Comparison of ENCODE assay signal across 10 cellular contexts in genomic region chr19:34336781-34337271, GRCh38. TPM values are rescaled to one million over a fixed set of nuclear protein-coding genes. Genes with fewer than 3 reads are reported as not detected.
A peak's percentile ranks its signal among the peaks of the same experiment; 100 is the strongest.
DNase-seq lines count a peak whose midpoint lies in the region; ATAC-seq and TF ChIP-seq lines count a peak whose summit lies in the region.
"Had no signal": no experiment of that assay in that cellular context is flagged by ENCODE, and none has a peak within 500 bp of the region (broad histone marks: within the 10 kb centered on the region; RNA-seq: fewer than 3 reads in every experiment).

No MANE protein-coding gene starts in this region.

- H3K27ac Mint-ChIP-seq in CD4-positive, alpha-beta memory T cell: peak overlapping the region in 6 of 7 donors; percentile 10 to 80 (median 64)
- peak overlapping the region in 3 of 6 donors; percentile 14 to 79 (median 15) for H3K27ac Mint-ChIP-seq in naive B cell

- H3K4me1 ChIP-seq in CD4-positive, alpha-beta memory T cell (ENCODE audit: insufficient read depth, low read length): peaks cover 11% of the 10 kb centered on the region
- H3K4me1 ChIP-seq in GM23248 (ENCODE audit: insufficient read depth): 0 out of 2 replicates have a peak, but pooled peaks cover 3% of the 10 kb centered on the region
- H3K4me1 ChIP-seq in colonic mucosa: no peaks in the 10 kb centered on the region
- H3K4me1 ChIP-seq: SJSA1 had no signal

- CTCF ChIA-PET in CD4-positive, alpha-beta memory T cell (lab: Charles Lee; ENCODE audit: partially characterized antibody): interaction anchor here (1.0 to 3.8 kb wide), 9 partner anchors 10 to 160 kb away, joined by 3 to 18 read pairs (median 6); no protein-coding TSS in a partner anchor

- no peaks in the 10 kb centered on the region for H3K27me3 Mint-ChIP-seq in CD4-positive, alpha-beta memory T cell
- no peaks in the 10 kb centered on the region for H3K27me3 Mint-ChIP-seq in naive B cell

- no peaks in the 10 kb centered on the region for H3K79me2 ChIP-seq in GM23248 (ENCODE audit: insufficient read depth)

- ATAC-seq in naive B cell (ENCODE audit: low read depth in 2 of 2) (peak; percentile 40), HG02763 (IDR thresholded peaks at IDR 0.05; ENCODE audit: unreplicated experiment) (no peak), HG03342 (IDR thresholded peaks at IDR 0.05; ENCODE audit: unreplicated experiment) (no peak), GM21360 (IDR thresholded peaks at IDR 0.05; ENCODE audit: unreplicated experiment) (no peak)

- no peak overlapping the region for H3K4me3 ChIP-seq in CD4-positive, alpha-beta memory T cell (ENCODE audit: low read length in 2 of 2)
- no peak overlapping the region for H3K4me3 ChIP-seq in GM23248
- no peak overlapping the region for H3K4me3 ChIP-seq in colonic mucosa
- H3K4me3 ChIP-seq: SJSA1, skin epidermis had no signal

- no peaks in the 10 kb centered on the region for H3K9me3 ChIP-seq in CD4-positive, alpha-beta memory T cell (ENCODE audit: control insufficient read depth in 1 of 2, low read length in 2 of 2)
- H3K9me3 ChIP-seq in GM23248 (ENCODE audit: low read depth) (no peaks in the 10 kb centered on the region), colonic mucosa (no peaks in the 10 kb centered on the region)
- H3K9me3 ChIP-seq: SJSA1 had no signal

- intact Hi-C loops in CD4-positive, alpha-beta memory T cell (cut with micrococcal nuclease): loop anchor here (2.0 kb wide), 4 partner anchors 14 to 94 kb away; partner anchors contain the start of gene GARRE1
- intact Hi-C loops in colonic mucosa (cut with DNase I): loop anchor here (5.0 kb wide), 1 partner anchor 100 kb away; no protein-coding TSS in a partner anchor

- H3K36me3 ChIP-seq in CD4-positive, alpha-beta memory T cell (ENCODE audit: insufficient read depth, low read length): peaks cover 51% of the 10 kb centered on the region
- H3K36me3 ChIP-seq in GM23248 (ENCODE audit: low read depth) (peaks cover 28% of the 10 kb centered on the region), colonic mucosa (peaks cover 9% of the 10 kb centered on the region)

- H3K36me3 Mint-ChIP-seq in CD4-positive, alpha-beta memory T cell: peaks cover 44 to 55% of the 10 kb centered on the region in 2 donors
- H3K36me3 Mint-ChIP-seq in naive B cell: peaks cover 18 to 27% of the 10 kb centered on the region in 2 donors

- in situ Hi-C loops in GM23248 (cut with MboI): loop anchor here (25.0 kb wide), 1 partner anchor 550 kb away; the partner anchor contains the start of gene KCTD15
- in situ Hi-C loops in SK-MEL-5 (cut with HindIII; ENCODE audit: low pct_unique_long_range_greater_than_20kb, low sequenced_read_pairs): no loop called here

- WGBS in GM23248 (ENCODE audit: low coverage in 1 of 2, low lambda C conversion rate in 2 of 2, missing lambda C conversion rate in 2 of 2), 2 experiments: 31 to 33% methylated on average over 1 of the region's 1 CpG

- no peak overlapping the region for H3K27ac ChIP-seq in CD4-positive, alpha-beta memory T cell (ENCODE audit: low read depth, low read length)
- H3K27ac ChIP-seq in GM23248 (no peak overlapping the region), colonic mucosa (no peak overlapping the region)
- H3K27ac ChIP-seq: SJSA1 had no signal

- peak; percentile 60 for TF ChIP-seq CTCF in colonic mucosa (IDR thresholded peaks at IDR 0.05)

- no peaks in the 10 kb centered on the region for H4K20me1 ChIP-seq in GM23248 (ENCODE audit: insufficient read depth)

- no peaks in the 10 kb centered on the region for H3F3A ChIP-seq in GM23248 (ENCODE audit: insufficient read depth)

- no peak overlapping the region for H3K9ac ChIP-seq in GM23248
- no peak overlapping the region for H3K9ac ChIP-seq in colonic mucosa (ENCODE audit: low read depth in 2 of 2, low read length in 2 of 2)

- no peak overlapping the region for H2AFZ ChIP-seq in GM23248

- H3K9me2 ChIP-seq in GM23248 (ENCODE audit: insufficient read depth): no peaks in the 10 kb centered on the region

- H3K9me3 Mint-ChIP-seq in CD4-positive, alpha-beta memory T cell: no peaks in the 10 kb centered on the region
- no peaks in the 10 kb centered on the region for H3K9me3 Mint-ChIP-seq in naive B cell

- no peak overlapping the region for H3K4me2 ChIP-seq in GM23248 (ENCODE audit: unreplicated experiment)

- peak; percentile 54 to 58 (median 56) for DNase-seq in CD4-positive, alpha-beta memory T cell
- peak; percentile 70 for DNase-seq in GM23248
- DNase-seq in SK-MEL-5 (ENCODE audit: low read depth, low spot score): peak; percentile 47
- no peak for DNase-seq in colonic mucosa
- DNase-seq in naive B cell: peak; percentile 42

- peaks cover 4 to 10% (median 8%) of the 10 kb centered on the region in 4 donors for H3K4me1 Mint-ChIP-seq in CD4-positive, alpha-beta memory T cell
- peaks cover 7 to 9% (median 9%) of the 10 kb centered on the region in 3 donors for H3K4me1 Mint-ChIP-seq in naive B cell

- H3K4me3 Mint-ChIP-seq in CD4-positive, alpha-beta memory T cell: no peak overlapping the region
- H3K4me3 Mint-ChIP-seq in naive B cell: no peak overlapping the region

- POLR2A ChIA-PET in CD4-positive, alpha-beta memory T cell (lab: Charles Lee; ENCODE audit: partially characterized antibody): interaction anchor here (1.5 kb wide), 1 partner anchor 10 kb away, joined by 3 read pairs; no protein-coding TSS in a partner anchor

- H3K27me3 ChIP-seq in CD4-positive, alpha-beta memory T cell (ENCODE audit: insufficient read depth, low read length): no peaks in the 10 kb centered on the region
- no peaks in the 10 kb centered on the region for H3K27me3 ChIP-seq in GM23248 (replicated peaks; ENCODE audit: insufficient read depth)
- no peaks in the 10 kb centered on the region for H3K27me3 ChIP-seq in colonic mucosa
- H3K27me3 ChIP-seq: SJSA1 had no signal

RNA-seq across cellular contexts. Expression of gene GPI, which starts 28.2 kb away (rescaled TPM):
- 100 to 1,000 TPM; 121 to 127 TPM for total RNA-seq in CD4-positive, alpha-beta memory T cell
- polyA plus RNA-seq in CD4-positive, alpha-beta memory T cell: 100 to 1,000 TPM; 127 to 156 TPM
- 196 and 226 TPM in 2 replicates for total RNA-seq in GM23248 (2014; rRNA removed; shearing (Covaris generic))
- polyA plus RNA-seq in GM23248 (2016; fragmentation: Nextera tagmentation; extraction: Ambion mirVana) (299 and 315 TPM in 2 replicates), naive B cell (ENCODE audit: low read depth in 6 of 6) (100 to 1,000 TPM in 5 of 6 donors, 10 to 100 TPM in 1; 98.5 to 118 (median 111) TPM)
- total RNA-seq in SK-MEL-5 (2014; rRNA removed; shearing (Covaris generic)): 177 and 191 TPM in 2 replicates
- 291 and 342 TPM in 2 replicates for polyA plus RNA-seq in SK-MEL-5 (2015; cell fraction: cytosol; rRNA removed)
- 274 and 312 TPM in 2 replicates for polyA plus RNA-seq in SK-MEL-5 (2015; cell fraction: nucleus; rRNA removed)
- 100 to 1,000 TPM; 470 to 592 TPM for total RNA-seq in colonic mucosa

Comparison
In these comparisons a context has a peak if more than half of its experiments do, and no peak if none do; other contexts are left out.
1. ATAC-seq: peak in naive B cell (2 of 2); none in HG02763 (single experiment), HG03342 (single experiment) and GM21360 (single experiment).